23 cellular contexts compared by ENCODE assay signal in genomic region chr11:95378106-95378505, GRCh38.
"Had no signal": no experiment of that assay in that cellular context is flagged by ENCODE, and none has a peak within 500 bp of the region (broad histone marks: within the 10 kb centered on the region; RNA-seq: fewer than 3 reads in every experiment).

No MANE protein-coding gene starts in this region.

- H3K9me3 ChIP-seq: ascending aorta, gastroesophageal sphincter, heart left ventricle, mucosa of descending colon, ovary, psoas muscle, right lobe of liver, stomach had no signal

- H3K27ac ChIP-seq: ascending aorta, cardiac muscle cell, epithelial cell of prostate, gastroesophageal sphincter, heart left ventricle, ovary, psoas muscle, right lobe of liver, stomach, VCaP had no signal

- H3K27me3 ChIP-seq: ascending aorta, cardiac muscle cell, gastroesophageal sphincter, heart left ventricle, ovary, right lobe of liver, stomach had no signal

- ATAC-seq: activated T-cell treated with anti-CD3 and anti-CD28 coated beads, Interleukin-2, amount 50 U/mL, for 72 hours; effector memory CD8-positive, alpha-beta T cell; gastroesophageal sphincter; heart left ventricle; left ventricle myocardium superior; mucosa of descending colon; psoas muscle; right lobe of liver had no signal

- DNase-seq: activated CD4-positive, CD25-positive, alpha-beta regulatory T cell treated with anti-CD3 and anti-CD28 coated beads, Interleukin-2, amount 50 U/mL, for 72 hours; activated effector memory CD4-positive, alpha-beta T cell treated with anti-CD3 and anti-CD28 coated beads, Interleukin-2, amount 50 U/mL, for 16 hours; activated naive CD4-positive, alpha-beta T cell treated with anti-CD3 and anti-CD28 coated beads, Interleukin-2, amount 50 U/mL, for 16 hours; activated T-cell treated with anti-CD3 and anti-CD28 coated beads, Interleukin-2, amount 50 U/mL, for 72 hours; effector memory CD8-positive, alpha-beta T cell; heart left ventricle; left ventricle myocardium superior; mesenchymal stem cell; mucosa of descending colon; naive B cell; ovary; psoas muscle; right lobe of liver; small intestine; stimulated activated CD4-positive, alpha-beta T cell treated with anti-CD3 and anti-CD28 coated beads, Interleukin-4, amount 100 ng/mL, for 1 hour; stomach; SW 1271; T-helper 2 cell had no signal

- H3K36me3 ChIP-seq: ascending aorta, cardiac muscle cell, gastroesophageal sphincter, heart left ventricle, ovary, right lobe of liver, stomach had no signal

- H3K4me3 ChIP-seq: ascending aorta, cardiac muscle cell, gastroesophageal sphincter, heart left ventricle, mucosa of descending colon, ovary, psoas muscle, right lobe of liver, stomach had no signal

- H3K4me1 ChIP-seq: gastroesophageal sphincter, heart left ventricle, psoas muscle, right lobe of liver, stomach had no signal
